8 cellular contexts compared by ENCODE assay signal in the genomic region with DNA sequence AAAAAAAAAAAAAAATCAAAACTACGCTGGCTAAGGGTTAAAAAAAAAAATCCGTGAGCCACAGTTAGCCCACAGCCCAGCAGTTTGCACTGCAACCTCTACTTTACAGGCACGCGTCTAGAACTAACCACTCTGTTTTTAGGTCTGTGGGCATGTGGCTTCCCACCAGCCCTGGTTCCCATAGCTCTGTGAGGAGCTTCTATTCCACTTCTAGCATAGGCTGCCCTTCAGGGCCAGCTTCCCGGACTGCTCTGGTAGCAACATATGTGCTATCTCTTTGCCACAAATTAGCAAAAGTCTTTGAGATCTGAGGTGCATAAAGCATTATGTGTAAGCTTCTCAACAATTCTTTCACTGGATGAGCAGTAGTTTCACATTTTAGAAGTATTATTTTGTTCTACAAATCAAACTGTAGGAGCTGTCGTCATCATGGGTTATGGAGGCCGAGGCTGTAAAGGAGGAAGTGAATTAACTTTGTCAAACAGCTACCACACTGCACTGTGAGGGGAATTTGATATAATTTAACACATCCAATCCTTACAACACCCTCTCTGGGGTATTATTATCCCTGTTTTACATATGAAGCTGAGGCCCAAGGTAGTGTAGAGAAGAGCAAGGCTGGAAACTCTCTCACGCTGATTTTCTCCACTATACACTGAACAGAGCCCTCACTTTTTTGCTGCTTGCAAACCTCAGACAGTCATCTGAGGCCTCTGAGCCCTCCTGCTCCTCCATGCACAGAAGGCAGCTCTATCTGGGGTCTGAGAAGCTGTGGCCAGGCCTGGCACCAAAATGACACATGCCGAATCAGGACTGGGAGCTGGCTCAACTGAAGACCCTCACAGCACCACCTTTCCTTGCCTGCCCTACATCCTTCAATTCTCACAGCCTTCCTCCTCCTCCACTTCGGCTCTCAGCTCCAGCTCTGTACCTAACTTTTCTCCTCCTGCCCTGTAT. TPM values are rescaled to one million over a fixed set of nuclear protein-coding genes. Genes with fewer than 3 reads are reported as not detected.
A peak's percentile ranks its signal among the peaks of the same experiment; 100 is the strongest.
DNase-seq lines count a peak whose midpoint lies in the region; ATAC-seq and TF ChIP-seq lines count a peak whose summit lies in the region.

No MANE protein-coding gene starts in this region.

- H3K9me3 Mint-ChIP-seq in T-cell (no peaks in the 10 kb centered on the region), mesothelial cell of epicardium (no peaks in the 10 kb centered on the region), Calu3 (ENCODE audit: low read depth, unreplicated experiment) (no peaks in the 10 kb centered on the region)

- H3K4me1 Mint-ChIP-seq in T-cell (peaks cover 46 to 59% (median 56%) of the 10 kb centered on the region in 3 donors), mesothelial cell of epicardium (peaks cover 44% of the 10 kb centered on the region), Calu3 (ENCODE audit: low read depth, unreplicated experiment) (peaks cover 34% of the 10 kb centered on the region)

- BruUV-seq in Calu3 (replicated peaks; lab: Mats Ljungman, UMichigan) = no TSS peak

- H3K27ac Mint-ChIP-seq in T-cell = peak overlapping the region; percentile 89 to 93
- peak overlapping the region; percentile 85 for H3K27ac Mint-ChIP-seq in mesothelial cell of epicardium
- no peak overlapping the region for H3K27ac Mint-ChIP-seq in Calu3 (ENCODE audit: unreplicated experiment)

- H3K27me3 Mint-ChIP-seq in T-cell = no peaks in the 10 kb centered on the region
- H3K27me3 Mint-ChIP-seq in mesothelial cell of epicardium (ENCODE audit: low read depth) = no peaks in the 10 kb centered on the region
- no peaks in the 10 kb centered on the region for H3K27me3 Mint-ChIP-seq in Calu3 (ENCODE audit: unreplicated experiment)

- CTCF ChIA-PET in T-cell (lab: Charles Lee) (interaction anchor here (0.6 to 3.1 kb wide), 16 partner anchors 9 to 766 kb away, joined by 3 to 17 read pairs (median 4); a partner anchor contains a TSS), Calu3 (lab: Charles Lee) (interaction anchor here (1.2 kb wide), 1 partner anchor 167 kb away, joined by 3 read pairs; no protein-coding TSS in a partner anchor)

- H3K36me3 Mint-ChIP-seq in T-cell = peaks cover 3% of the 10 kb centered on the region
- H3K36me3 Mint-ChIP-seq in mesothelial cell of epicardium = peaks cover 8% of the 10 kb centered on the region
- H3K36me3 Mint-ChIP-seq in Calu3 (ENCODE audit: insufficient read depth, unreplicated experiment) = no peaks in the 10 kb centered on the region

- ATAC-seq in HG02852 (IDR thresholded peaks at IDR 0.05; ENCODE audit: unreplicated experiment) (peak; percentile 56), T-cell (replicated peaks in 1 of 4) (peak; percentile 62 to 78 (median 66))

- intact Hi-C loops in Calu3 (cut with micrococcal nuclease; ENCODE audit: unreplicated experiment) = no loop called here

- DNase-seq in SIG-M5 treated with dmso at 0.1 percent for 504 hours (lab: John Stamatoyannopoulos, UW; ENCODE audit: unreplicated experiment) (peak; percentile 22), SIG-M5 (lab: John Stamatoyannopoulos, UW) (no peak), T-cell (peak in 30 of 34 experiments; percentile 10 to 61 (median 40)), mesothelial cell of epicardium (ENCODE audit: low spot score in 2 of 2, unreplicated experiment in 2 of 2) (no peak), GM03348 (ENCODE audit: low spot score) (no peak), HT-29 (ENCODE audit: low spot score) (no peak), Calu3 (no peak)

- H3K4me3 Mint-ChIP-seq in T-cell (peak overlapping the region; percentile 35 to 66 (median 41)), mesothelial cell of epicardium (no peak overlapping the region), Calu3 (ENCODE audit: low read depth, unreplicated experiment) (no peak overlapping the region)

- POLR2A ChIA-PET in T-cell (lab: Charles Lee) = interaction anchor here (0.6 to 1.8 kb wide), 5 partner anchors 9 to 176 kb away, joined by 4 to 18 read pairs (median 5); no protein-coding TSS in a partner anchor

- no peak for TF ChIP-seq CTCF in mesothelial cell of epicardium (IDR thresholded peaks at IDR 0.05; ENCODE audit: unreplicated experiment)
- TF ChIP-seq CTCF in Calu3 (IDR thresholded peaks at IDR 0.05; ENCODE audit: unreplicated experiment) = no peak

RNA-seq across cellular contexts. Expression of a gene that starts 35.3 kb away (rescaled TPM):
- total RNA-seq in T-cell (10 to 100 TPM in 3 of 5 donors, 1 to 10 TPM in 2; 9.4 to 13.6 (median 12.3) TPM), mesothelial cell of epicardium (46.5 to 51.2 TPM (median 51.1 TPM) in 3 replicates), Calu3 (2022) (13.3 and 13.7 TPM in 2 replicates)
- 16.1 and 17.9 TPM in 2 replicates for total RNA-seq in HT-29 (2014; rRNA removed; shearing (Covaris generic))

Comparison
In these comparisons a context has a peak if more than half of its experiments do, and no peak if none do; other contexts are left out.
1. DNase-seq: peak in SIG-M5 treated with dmso at 0.1 percent for 504 hours (single experiment) and T-cell (30 of 34); none in SIG-M5 (single experiment), mesothelial cell of epicardium (0 of 2), GM03348 (single experiment), HT-29 (single experiment) and Calu3 (single experiment).
2. H3K4me3 Mint-ChIP-seq: peak in T-cell (3 of 3); none in mesothelial cell of epicardium (single experiment) and Calu3 (single experiment).